38 cellular contexts compared by ENCODE assay signal in genomic region chr6:3855866-3856265, GRCh38.
"Had no signal": no experiment of that assay in that cellular context is flagged by ENCODE, and none has a peak within 500 bp of the region (broad histone marks: within the 10 kb centered on the region; RNA-seq: fewer than 3 reads in every experiment).

No MANE protein-coding gene starts in this region.

- H3K27ac ChIP-seq: adrenal gland, body of pancreas, brain microvascular endothelial cell, breast epithelium, cardiac muscle cell had no signal

- H3K36me3 ChIP-seq: adrenal gland, ascending aorta, brain microvascular endothelial cell, breast epithelium, cardiac muscle cell had no signal

- H3K4me3 Mint-ChIP-seq: activated naive CD4-positive, alpha-beta T cell treated with anti-CD3 and anti-CD28 coated beads for 36 hours; activated naive CD4-positive, alpha-beta T cell treated with anti-CD3 and anti-CD28 coated beads, Interleukin-2, amount 10 ng/mL, durations not matched to agents 7 days and 5 days; activated naive CD4-positive, alpha-beta T cell treated with anti-CD3 and anti-CD28 coated beads, Interleukin-2, amount 50 U/mL, for 24 hours; activated naive CD8-positive, alpha-beta T cell; activated naive CD8-positive, alpha-beta T cell treated with anti-CD3 and anti-CD28 coated beads for 36 hours; activated naive CD8-positive, alpha-beta T cell treated with anti-CD3 and anti-CD28 coated beads, Interleukin-2, amount 10 ng/mL, durations not matched to agents 7 days and 5 days; activated naive CD8-positive, alpha-beta T cell treated with anti-CD3 and anti-CD28 coated beads, Interleukin-2, amount 50 U/mL, for 24 hours; activated T-cell treated with anti-CD3 and anti-CD28 coated beads, Interleukin-2, amount 50 U/mL, for 24 hours; activated T-cell treated with anti-CD3 and anti-CD28 coated beads, Interleukin-2, amount 50 U/mL, for 4 hours; activated T-cell treated with anti-CD3 and anti-CD28 coated beads, Interleukin-2, amount 50 U/mL, for 72 hours; activated T-helper 1 cell treated with anti-CD3 and anti-CD28 coated beads, Interleukin-12 subunit alpha, Interleukin-12 subunit beta, Interleukin-2, Interleukin-4 antibody, amounts not matched to agents 30 ng/mL and 10 ng/mL and 1 ng/mL, durations not matched to agents 14 hours and 24 hours and 36 hours; activated T-helper 17 cell treated with anti-CD3 and anti-CD28 coated beads, Interleukin-2, amount 50 U/mL, for 72 hours; brain; central memory CD8-positive, alpha-beta T cell had no signal

- H3K36me3 Mint-ChIP-seq: activated naive CD8-positive, alpha-beta T cell treated with anti-CD3 and anti-CD28 coated beads, Interleukin-2, amount 10 ng/mL, durations not matched to agents 7 days and 5 days; brain had no signal

- DNase-seq: activated effector memory CD4-positive, alpha-beta T cell treated with anti-CD3 and anti-CD28 coated beads, Interleukin-2, amount 50 U/mL, for 16 hours; activated effector memory CD4-positive, alpha-beta T cell treated with Interleukin-2 at 50 U/mL for 16 hours; activated gamma-delta T cell; activated gamma-delta T cell treated with Interleukin-2 at 50 U/mL for 16 hours; activated naive CD4-positive, alpha-beta T cell; activated naive CD4-positive, alpha-beta T cell treated with anti-CD3 and anti-CD28 coated beads for 36 hours; activated naive CD4-positive, alpha-beta T cell treated with anti-CD3 and anti-CD28 coated beads, Interleukin-2, amount 10 ng/mL, durations not matched to agents 7 days and 5 days; activated naive CD4-positive, alpha-beta T cell treated with anti-CD3 and anti-CD28 coated beads, Interleukin-2, amount 50 U/mL, for 16 hours; activated naive CD4-positive, alpha-beta T cell treated with Interleukin-2 at 50 U/mL for 16 hours; activated naive CD8-positive, alpha-beta T cell treated with anti-CD3 and anti-CD28 coated beads for 36 hours; activated naive CD8-positive, alpha-beta T cell treated with anti-CD3 and anti-CD28 coated beads, Interleukin-2, amount 10 ng/mL, durations not matched to agents 7 days and 5 days; activated naive CD8-positive, alpha-beta T cell treated with anti-CD3 and anti-CD28 coated beads, Interleukin-2, amount 50 U/mL, for 24 hours; activated T-cell treated with anti-CD3 and anti-CD28 coated beads, Interleukin-2, amount 50 U/mL, for 1 hour; activated T-cell treated with anti-CD3 and anti-CD28 coated beads, Interleukin-2, amount 50 U/mL, for 24 hours; activated T-cell treated with anti-CD3 and anti-CD28 coated beads, Interleukin-2, amount 50 U/mL, for 4 hours; activated T-cell treated with anti-CD3 and anti-CD28 coated beads, Interleukin-2, amount 50 U/mL, for 48 hours; activated T-cell treated with anti-CD3 and anti-CD28 coated beads, Interleukin-2, amount 50 U/mL, for 72 hours; adrenal gland; amniotic stem cell; amygdala; anterior cingulate cortex; aorta; body of pancreas; brain microvascular endothelial cell; caudate nucleus; central memory CD4-positive, alpha-beta T cell; cerebellar nuclear complex had no signal

- H3K4me1 Mint-ChIP-seq: activated naive CD4-positive, alpha-beta T cell treated with anti-CD3 and anti-CD28 coated beads, Interleukin-2, amount 50 U/mL, for 24 hours; activated naive CD8-positive, alpha-beta T cell treated with anti-CD3 and anti-CD28 coated beads, Interleukin-2, amount 10 ng/mL, durations not matched to agents 7 days and 5 days; activated T-helper 17 cell treated with anti-CD3 and anti-CD28 coated beads, Interleukin-2, amount 50 U/mL, for 72 hours; brain; central memory CD8-positive, alpha-beta T cell had no signal

- H3K4me1 ChIP-seq: adrenal gland, body of pancreas, breast epithelium had no signal

- H3K9me3 ChIP-seq: adrenal gland, body of pancreas, breast epithelium had no signal

- H3K27me3 Mint-ChIP-seq: activated T-helper 17 cell treated with anti-CD3 and anti-CD28 coated beads, Interleukin-2, amount 50 U/mL, for 72 hours had no signal

- H3K4me3 ChIP-seq: adrenal gland, ascending aorta, body of pancreas, breast epithelium, cardiac muscle cell had no signal

- H3K27ac Mint-ChIP-seq: activated naive CD4-positive, alpha-beta T cell treated with anti-CD3 and anti-CD28 coated beads for 36 hours; activated naive CD4-positive, alpha-beta T cell treated with anti-CD3 and anti-CD28 coated beads, Interleukin-2, amount 10 ng/mL, durations not matched to agents 7 days and 5 days; activated naive CD4-positive, alpha-beta T cell treated with anti-CD3 and anti-CD28 coated beads, Interleukin-2, amount 50 U/mL, for 24 hours; activated naive CD4-positive, alpha-beta T cell treated with anti-CD3 and anti-CD28 coated beads, Interleukin-2, amount 50 U/mL, for 72 hours; activated naive CD8-positive, alpha-beta T cell; activated naive CD8-positive, alpha-beta T cell treated with anti-CD3 and anti-CD28 coated beads for 36 hours; activated naive CD8-positive, alpha-beta T cell treated with anti-CD3 and anti-CD28 coated beads, Interleukin-2, amount 10 ng/mL, durations not matched to agents 7 days and 5 days; activated naive CD8-positive, alpha-beta T cell treated with anti-CD3 and anti-CD28 coated beads, Interleukin-2, amount 50 U/mL, for 24 hours; activated T-cell treated with anti-CD3 and anti-CD28 coated beads, Interleukin-2, amount 50 U/mL, for 24 hours; activated T-cell treated with anti-CD3 and anti-CD28 coated beads, Interleukin-2, amount 50 U/mL, for 72 hours; activated T-helper 1 cell treated with anti-CD3 and anti-CD28 coated beads, Interleukin-12 subunit alpha, Interleukin-12 subunit beta, Interleukin-2, Interleukin-4 antibody, amounts not matched to agents 30 ng/mL and 10 ng/mL and 1 ng/mL, durations not matched to agents 14 hours and 24 hours and 36 hours; activated T-helper 17 cell treated with anti-CD3 and anti-CD28 coated beads, Interleukin-2, amount 50 U/mL, for 72 hours; activated T-helper 2 cell treated with anti-CD3 and anti-CD28 coated beads, Interferon-gamma antibody, Interleukin-2, Interleukin-4, amounts not matched to agents 10 μg/mL and 5 μg/mL and 100 μg/mL, durations not matched to agents 14 hours and 24 hours and 36 hours; brain had no signal

- H3K27me3 ChIP-seq: adrenal gland, ascending aorta, body of pancreas, brain microvascular endothelial cell, breast epithelium, cardiac muscle cell had no signal

- ATAC-seq: activated naive CD4-positive, alpha-beta T cell treated with anti-CD3 and anti-CD28 coated beads, Interleukin-2, amount 50 U/mL, for 72 hours; activated naive CD8-positive, alpha-beta T cell treated with anti-CD3 and anti-CD28 coated beads, Interleukin-2, amount 50 U/mL, for 24 hours; activated T-cell treated with anti-CD3 and anti-CD28 coated beads, Interleukin-2, amount 50 U/mL, for 4 hours; activated T-cell treated with anti-CD3 and anti-CD28 coated beads, Interleukin-2, amount 50 U/mL, for 72 hours; activated T-helper 17 cell treated with anti-CD3 and anti-CD28 coated beads, Interleukin-2, amount 50 U/mL, for 72 hours; body of pancreas had no signal

- H3K9me3 Mint-ChIP-seq: activated naive CD4-positive, alpha-beta T cell treated with anti-CD3 and anti-CD28 coated beads for 36 hours; activated naive CD4-positive, alpha-beta T cell treated with anti-CD3 and anti-CD28 coated beads, Interleukin-2, amount 10 ng/mL, durations not matched to agents 7 days and 5 days; activated T-helper 1 cell treated with anti-CD3 and anti-CD28 coated beads, Interleukin-12 subunit alpha, Interleukin-12 subunit beta, Interleukin-2, Interleukin-4 antibody, amounts not matched to agents 30 ng/mL and 10 ng/mL and 1 ng/mL, durations not matched to agents 14 hours and 24 hours and 36 hours had no signal
